8 cellular contexts compared by ENCODE assay signal in genomic region chr20:35146922-35147574, GRCh38. TPM values are rescaled to one million over a fixed set of nuclear protein-coding genes. Genes with fewer than 3 reads are reported as not detected.
DNase-seq lines count a peak whose midpoint lies in the region; ATAC-seq, FAIRE-seq and TF ChIP-seq lines count a peak whose summit lies in the region.

Gene EDEM2 (minus strand): TSS chr20:35147336. CDS start chr20:35147258, 78 bp downstream.

- H3K4me2 ChIP-seq in keratinocyte (ENCODE audit: control insufficient read depth, extremely low read depth, insufficient read depth, low read depth, low read length), result peak within 1 kb of the TSS; percentile 93

- peaks cover 7% of the 10 kb centered on the region for H3K79me2 ChIP-seq in keratinocyte (ENCODE audit: control insufficient read depth, insufficient read depth, low read length)

- no peaks in the 10 kb centered on the region for H3K9me3 ChIP-seq in keratinocyte (ENCODE audit: control insufficient read depth, low read depth, low read length)

- peaks cover 15% of the 10 kb centered on the region for H3K4me1 ChIP-seq in keratinocyte (ENCODE audit: control insufficient read depth, extremely low read depth, insufficient read depth, low read length)

- H3K9ac ChIP-seq in keratinocyte (ENCODE audit: control insufficient read depth, extremely low read depth, insufficient read depth, low read length), result peak within 1 kb of the TSS; percentile 86

- H4K20me1 ChIP-seq in keratinocyte (ENCODE audit: control insufficient read depth, extremely low read depth, insufficient read depth, low read length), result no peaks in the 10 kb centered on the region

- H3K27ac ChIP-seq in keratinocyte (ENCODE audit: control insufficient read depth, insufficient read depth, low read length), result peak within 1 kb of the TSS; percentile 94

- no peaks in the 10 kb centered on the region for H3K9me1 ChIP-seq in keratinocyte (ENCODE audit: control insufficient read depth, extremely low read depth, insufficient read depth, low read length)

- no peak for TF ChIP-seq CTCF in AG09309 (IDR thresholded peaks at IDR 0.05; ENCODE audit: control insufficient read depth, insufficient read depth, low read depth, low read length, missing control alignments)
- TF ChIP-seq CTCF in keratinocyte (optimal IDR thresholded peaks at IDR 0.05 in 1 of 3, IDR thresholded peaks at IDR 0.05 in 1 of 3, conservative IDR thresholded peaks at IDR 0.05 in 1 of 3; ENCODE audit: extremely low read depth in 1 of 3, insufficient read depth in 2 of 3, low read length in 3 of 3), result peak in 1 of 3 experiments; percentile 33

- H2AFZ ChIP-seq in keratinocyte (ENCODE audit: control insufficient read depth, low read length), result peak within 1 kb of the TSS; percentile 98

- H3K27me3 ChIP-seq in keratinocyte (ENCODE audit: control insufficient read depth, extremely low read depth, insufficient read depth, low read length), result no peaks in the 10 kb centered on the region

- FAIRE-seq in keratinocyte (lab: Jason Lieb, UNC), result no peak

- dilution Hi-C loops in keratinocyte (cut with MboI; ENCODE audit: extremely low pct_ligation_motif_present, low sequenced_read_pairs), result no loop called here

- DNase-seq in AG09309 (ENCODE audit: low read depth) (peak; percentile 78), NCI-H510A (lab: John Stamatoyannopoulos, UW) (peak; percentile 93), cerebellar cortex (ENCODE audit: low spot score) (peak; percentile 97), keratinocyte (ENCODE audit: low read depth, low spot score) (peak; percentile 90)
- peak; percentile 92 for DNase-seq in activated CD4-positive, CD25-positive, alpha-beta regulatory T cell treated with anti-CD3 and anti-CD28 coated beads, Interleukin-2, amount 50 U/mL, for 72 hours
- peak; percentile 85 to 91 (median 87) for DNase-seq in stimulated activated CD4-positive, alpha-beta T cell treated with anti-CD3 and anti-CD28 coated beads, Interleukin-12 subunit alpha, Interleukin-12 subunit beta, amount 100 ng/mL, for 48 hours (ENCODE audit: low read depth in 2 of 3, low spot score in 1 of 3)

- peak; percentile 79 for ATAC-seq in GM19043 (IDR thresholded peaks at IDR 0.05; ENCODE audit: low read depth, unreplicated experiment)
- peak; percentile 80 for ATAC-seq in HG03432 (IDR thresholded peaks at IDR 0.05; ENCODE audit: unreplicated experiment)

- H3K4me3 ChIP-seq in AG09309 (ENCODE audit: control insufficient read depth, low read depth, low read length) (peak within 1 kb of the TSS; percentile 91), keratinocyte (ENCODE audit: control insufficient read depth in 2 of 3, extremely low read depth in 1 of 3, insufficient read depth in 2 of 3, low read depth in 1 of 3, low read length in 3 of 3) (peak within 1 kb of the TSS; percentile 62 to 98 (median 85))

- H3K36me3 ChIP-seq in keratinocyte (ENCODE audit: control insufficient read depth in 2 of 2, extremely low read depth in 1 of 2, insufficient read depth in 2 of 2, low read length in 2 of 2), result peaks cover under 1 to 5% of the 10 kb centered on the region in 2 experiments

RNA-seq across cellular contexts. Expression of gene EDEM2, which starts in this region (rescaled TPM):
- polyA plus RNA-seq in keratinocyte, result 11.0 to 22.6 TPM (median 15.4 TPM) in 3 replicates
- polyA plus RNA-seq in keratinocyte (2011; ENCODE audit: low read depth), result 3.5 TPM
- polyA plus RNA-seq in keratinocyte (2011; cell fraction: cytosol; rRNA removed), result 12.8 and 13.4 TPM in 2 replicates
- polyA plus RNA-seq in keratinocyte (2011; cell fraction: nucleus; rRNA removed), result 22.4 and 26.5 TPM in 2 replicates
- 13.2 and 21.1 TPM in 2 replicates for polyA plus RNA-seq in keratinocyte (2012; ENCODE audit: low replicate concordance)
- polyA minus RNA-seq in keratinocyte, result 11.7 to 15.7 TPM (median 13.6 TPM) in 3 replicates
- polyA minus RNA-seq in keratinocyte (2011; cell fraction: cytosol; rRNA and poly(A)+ RNA removed), result 12.1 TPM
- 7.1 and 12.6 TPM in 2 replicates for polyA minus RNA-seq in keratinocyte (2011; cell fraction: nucleus; rRNA and poly(A)+ RNA removed)

Comparison
In these comparisons a context has a peak if more than half of its experiments do, and no peak if none do; other contexts are left out.
1. Peak in every context shown above with its lines: DNase-seq, ATAC-seq, H3K4me3 ChIP-seq and H3K27ac ChIP-seq.